In the genomic region with DNA sequence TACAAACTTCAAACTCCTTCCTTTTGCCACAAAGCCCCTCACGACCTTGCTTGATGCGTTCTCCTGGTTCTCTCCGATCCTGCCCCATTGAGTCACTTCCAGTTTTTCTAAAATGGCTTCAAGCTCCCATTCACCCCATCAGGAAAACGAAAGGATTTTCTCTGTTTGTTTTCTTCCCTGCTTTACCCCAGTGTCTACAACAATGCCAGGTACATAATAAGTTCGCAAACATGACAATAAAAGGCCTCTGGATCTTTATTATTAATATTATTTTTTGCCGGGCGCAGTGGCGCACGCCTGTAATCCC, we compare ENCODE assay signal across 8 cellular contexts. TPM values are rescaled to one million over a fixed set of nuclear protein-coding genes. Genes with fewer than 3 reads are reported as not detected.
A peak's percentile ranks its signal among the peaks of the same experiment; 100 is the strongest.
DNase-seq lines count a peak whose midpoint lies in the region; ATAC-seq and TF ChIP-seq lines count a peak whose summit lies in the region.

No MANE protein-coding gene starts in this region.

- peak overlapping the region; percentile 2 for H2BK120ac ChIP-seq in trophoblast cell (ENCODE audit: insufficient read depth, low read length, poor library complexity)

- H2BK12ac ChIP-seq in trophoblast cell (ENCODE audit: low read length), result no peak overlapping the region

- H3K4me3 ChIP-seq in esophagus muscularis mucosa, result peak overlapping the region; percentile 65 to 100 (median 82)
- H3K4me3 ChIP-seq in trophoblast cell (ENCODE audit: low read depth, low read length), result peak overlapping the region; percentile 59

- H3K79me1 ChIP-seq in trophoblast cell (ENCODE audit: low read length), result peaks cover 17% of the 10 kb centered on the region

- ATAC-seq in GM21360 (IDR thresholded peaks at IDR 0.05; ENCODE audit: unreplicated experiment), result no peak

- no peak overlapping the region for H3K18ac ChIP-seq in trophoblast cell (ENCODE audit: low read length)

- H3K9me3 ChIP-seq in esophagus muscularis mucosa, result no peaks in the 10 kb centered on the region
- H3K9me3 ChIP-seq in trophoblast cell (ENCODE audit: insufficient read depth, low read depth, low read length), result no peaks in the 10 kb centered on the region

- peak overlapping the region; percentile 5 for H4K8ac ChIP-seq in trophoblast cell (ENCODE audit: low read depth, low read length)

- no peak overlapping the region for H4K12ac ChIP-seq in trophoblast cell (ENCODE audit: low read depth, low read length)

- CTCF ChIA-PET in RWPE1 (lab: Yijun Ruan, JAX), result interaction anchor here (0.5 to 2.0 kb wide), 4 partner anchors 24 to 243 kb away, joined by 3 to 13 read pairs (median 4); no protein-coding TSS in a partner anchor

- peak overlapping the region; percentile 76 for H2BK5ac ChIP-seq in trophoblast cell (ENCODE audit: low read depth, low read length, poor library complexity)

- H3K27me3 ChIP-seq in esophagus muscularis mucosa (no peaks in the 10 kb centered on the region), trophoblast cell (ENCODE audit: insufficient read depth, low read length) (no peaks in the 10 kb centered on the region)

- H3K4me2 ChIP-seq in trophoblast cell (ENCODE audit: low read length), result peak overlapping the region; percentile 95

- TF ChIP-seq CTCF in RWPE1 (conservative IDR thresholded peaks at IDR 0.05; ENCODE audit: low read depth) (no peak), esophagus muscularis mucosa (IDR thresholded peaks at IDR 0.05) (no peak)

- no peak overlapping the region for H3K14ac ChIP-seq in trophoblast cell (ENCODE audit: low read length)

- H3K4ac ChIP-seq in trophoblast cell (ENCODE audit: low read depth, low read length), result no peak overlapping the region

- peak overlapping the region; percentile 96 for H3K27ac ChIP-seq in RWPE1
- H3K27ac ChIP-seq in esophagus muscularis mucosa (replicated peaks in 1 of 4), result peak overlapping the region; percentile 90 to 99 (median 98)
- peak overlapping the region; percentile 42 for H3K27ac ChIP-seq in trophoblast cell (ENCODE audit: low read depth, low read length)

- H3K4me1 ChIP-seq in esophagus muscularis mucosa (peaks cover 26 to 37% (median 36%) of the 10 kb centered on the region in 4 donors), trophoblast cell (ENCODE audit: control insufficient read depth in 1 of 2, insufficient read depth in 2 of 2, low read length in 2 of 2) (peaks cover 12 to 17% of the 10 kb centered on the region in 2 experiments)

- 37% methylated on average over 9 of the region's 9 CpGs for WGBS in esophagus muscularis mucosa
- no CpG with 5 or more reads among the region's 9 CpGs for WGBS in trophoblast cell (ENCODE audit: extremely low coverage, insufficient coverage, insufficient read length)

- peak overlapping the region; percentile 19 for H2AFZ ChIP-seq in trophoblast cell (ENCODE audit: insufficient read depth, low read length, poor library complexity)

- H2AK5ac ChIP-seq in trophoblast cell (ENCODE audit: low read length), result no peak overlapping the region

- intact Hi-C loops in esophagus muscularis mucosa (cut with DNase I), result no loop called here

- TF ChIP-seq EP300 in esophagus muscularis mucosa (IDR thresholded peaks at IDR 0.05), result no peak

- no peak overlapping the region for H3K23ac ChIP-seq in trophoblast cell (ENCODE audit: low read length)

- peaks cover 16% of the 10 kb centered on the region for H3K79me2 ChIP-seq in trophoblast cell (ENCODE audit: control insufficient read depth, insufficient read depth, low read length, poor library complexity)

- H3K36me3 ChIP-seq in esophagus muscularis mucosa (peaks cover 17 to 59% (median 52%) of the 10 kb centered on the region in 4 donors), trophoblast cell (ENCODE audit: control insufficient read depth in 1 of 2, insufficient read depth in 2 of 2, low read length in 2 of 2) (peaks cover 24 to 25% of the 10 kb centered on the region in 2 experiments)

- peak; percentile 90 for DNase-seq in DMS53 treated with DMSO at 0.1 percent for 48 hours (lab: John Stamatoyannopoulos, UW; ENCODE audit: unreplicated experiment)
- no peak for DNase-seq in RWPE1 (ENCODE audit: low spot score)
- no peak for DNase-seq in esophagus muscularis mucosa (ENCODE audit: extremely low spot score)
- DNase-seq in trophoblast cell, result no peak
- DNase-seq in NCI-H1694 (lab: John Stamatoyannopoulos, UW), result no peak
- no peak for DNase-seq in NCI-H510A treated with DMSO at 0.1 percent for 48 hours (lab: John Stamatoyannopoulos, UW)
- no peak for DNase-seq in pons (ENCODE audit: low spot score)

- H4K91ac ChIP-seq in trophoblast cell (ENCODE audit: low read depth, low read length), result peak overlapping the region; percentile 16

- POLR2A ChIA-PET in RWPE1 (lab: Yijun Ruan, JAX; ENCODE audit: low non-redundant PET), result no interaction called here

- TF ChIP-seq POLR2A in esophagus muscularis mucosa (IDR thresholded peaks at IDR 0.05; ENCODE audit: low read depth), result no peak

- peak overlapping the region; percentile 65 for H3K9ac ChIP-seq in trophoblast cell (ENCODE audit: low read length)

RNA-seq across cellular contexts. Expression of gene SERTAD3, which starts 0.8 kb away (rescaled TPM):
- 10 to 100 TPM; 18.3 to 47.2 (median 37.8) TPM for total RNA-seq in esophagus muscularis mucosa
- polyA plus RNA-seq in trophoblast cell (2013), result 30.6 and 31.9 TPM in 2 replicates

RNA-seq across cellular contexts. Expression of gene SERTAD1, which starts 19.2 kb away (rescaled TPM):
- 10 to 100 TPM; 13.7 to 73.1 (median 22.5) TPM for total RNA-seq in esophagus muscularis mucosa
- 9.6 and 10.1 TPM in 2 replicates for polyA plus RNA-seq in trophoblast cell (2013)

RNA-seq across cellular contexts. Expression of gene BLVRB, which starts 20.6 kb away (rescaled TPM):
- total RNA-seq in esophagus muscularis mucosa, result 100 to 1,000 TPM; 159 to 223 (median 194) TPM
- 69.2 and 70.1 TPM in 2 replicates for polyA plus RNA-seq in trophoblast cell (2013)

RNA-seq across cellular contexts. Expression of gene SPTBN4, which starts 21.8 kb away (rescaled TPM):
- total RNA-seq in esophagus muscularis mucosa, result 1 to 10 TPM; 2.1 to 6.4 (median 5.8) TPM
- polyA plus RNA-seq in trophoblast cell (2013), result 0.30 and 0.33 TPM in 2 replicates

RNA-seq across cellular contexts. Expression of gene PRX, which starts 31.8 kb away (rescaled TPM):
- 10 to 100 TPM in 2 of 4 donors, 1 to 10 TPM in 2; 5.8 to 12.4 (median 8.8) TPM for total RNA-seq in esophagus muscularis mucosa
- 1.9 and 2.0 TPM in 2 replicates for polyA plus RNA-seq in trophoblast cell (2013)

Comparison
In these comparisons a context has a peak if more than half of its experiments do, and no peak if none do; other contexts are left out.
1. H3K27ac ChIP-seq: peak in every context shown above with its lines; median percentile 98 in esophagus muscularis mucosa; 96 in RWPE1; 42 in trophoblast cell.